32 cellular contexts compared by ENCODE assay signal in the genomic region with DNA sequence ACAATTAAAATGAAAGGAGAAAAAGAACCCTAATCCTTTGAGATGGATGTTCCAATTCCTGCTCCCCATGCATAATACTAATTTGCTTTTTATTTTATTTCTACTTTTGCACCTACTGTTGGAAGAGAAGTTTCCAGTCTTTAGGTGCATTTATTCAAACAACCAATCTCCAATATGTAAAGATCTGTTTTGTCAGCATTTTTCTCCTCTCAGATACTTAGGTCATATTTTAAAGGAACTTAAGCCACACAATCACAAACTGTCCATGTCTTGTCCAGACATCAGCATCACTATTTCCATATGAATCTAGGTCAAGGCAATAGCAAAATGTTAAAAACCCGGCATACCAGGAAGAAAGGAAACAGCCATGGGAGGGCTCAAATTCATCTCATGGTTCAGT.
"Had no signal": no experiment of that assay in that cellular context is flagged by ENCODE, and none has a peak within 500 bp of the region (broad histone marks: within the 10 kb centered on the region; RNA-seq: fewer than 3 reads in every experiment).

No MANE protein-coding gene starts in this region.

- DNase-seq: activated B cell treated with CpG ODN at 0.5 μM for 24 hours; activated CD4-positive, alpha-beta memory T cell treated with anti-CD3 and anti-CD28 coated beads for 36 hours; activated CD4-positive, alpha-beta T cell treated with anti-CD3 and anti-CD28 coated beads for 4 hours; activated CD4-positive, alpha-beta T cell treated with anti-CD3 and anti-CD28 coated beads, Interleukin-2, amount 10 ng/mL, durations not matched to agents 24 days and 14 days; activated CD4-positive, alpha-beta T cell treated with anti-CD3 and anti-CD28 coated beads, Interleukin-2, amount 50 U/mL, for 1 hour; activated CD4-positive, alpha-beta T cell treated with anti-CD3 and anti-CD28 coated beads, Interleukin-2, amount 50 U/mL, for 4 hours; activated CD4-positive, CD25-positive, alpha-beta regulatory T cell treated with anti-CD3 and anti-CD28 coated beads, Interleukin-2, amount 50 U/mL, for 72 hours; activated CD8-positive, alpha-beta memory T cell treated with anti-CD3 and anti-CD28 coated beads, Interleukin-2, amount 50 U/mL, for 4 hours; activated CD8-positive, alpha-beta T cell treated with anti-CD3 and anti-CD28 coated beads for 36 hours; activated effector memory CD4-positive, alpha-beta T cell treated with anti-CD3 and anti-CD28 coated beads, Interleukin-2, amount 50 U/mL, for 16 hours; activated gamma-delta T cell treated with Interleukin-2 at 50 U/mL for 16 hours; activated naive CD4-positive, alpha-beta T cell; activated naive CD4-positive, alpha-beta T cell treated with anti-CD3 and anti-CD28 coated beads for 36 hours; activated naive CD4-positive, alpha-beta T cell treated with anti-CD3 and anti-CD28 coated beads, Interleukin-2, amount 50 U/mL, for 16 hours; activated naive CD8-positive, alpha-beta T cell treated with anti-CD3 and anti-CD28 coated beads for 36 hours; activated T-cell treated with anti-CD3 and anti-CD28 coated beads for 4 hours; activated T-cell treated with anti-CD3 and anti-CD28 coated beads, Interleukin-2, amount 50 U/mL, for 1 hour; activated T-cell treated with anti-CD3 and anti-CD28 coated beads, Interleukin-2, amount 50 U/mL, for 4 hours; activated T-cell treated with anti-CD3 and anti-CD28 coated beads, Interleukin-2, amount 50 U/mL, for 72 hours; adrenal gland; amniotic stem cell; aorta; body of pancreas; brain microvascular endothelial cell; central memory CD4-positive, alpha-beta T cell; T-helper 17 cell had no signal

- H3K36me3 ChIP-seq: adrenal gland, brain microvascular endothelial cell, breast epithelium had no signal

- ATAC-seq: activated CD8-positive, alpha-beta T cell treated with anti-CD3 and anti-CD28 coated beads for 36 hours; activated naive CD4-positive, alpha-beta T cell treated with anti-CD3 and anti-CD28 coated beads, Interleukin-2, amount 50 U/mL, for 72 hours; activated T-cell treated with anti-CD3 and anti-CD28 coated beads, Interleukin-2, amount 50 U/mL, for 4 hours; activated T-cell treated with anti-CD3 and anti-CD28 coated beads, Interleukin-2, amount 50 U/mL, for 72 hours; activated T-helper 17 cell treated with anti-CD3 and anti-CD28 coated beads, Interleukin-2, amount 50 U/mL, for 72 hours; body of pancreas; T-helper 17 cell had no signal

- H3K27ac ChIP-seq: adrenal gland, body of pancreas, brain microvascular endothelial cell, breast epithelium, VCaP had no signal

- H3K9me3 ChIP-seq: adrenal gland, body of pancreas, breast epithelium had no signal

- FAIRE-seq: astrocyte, TTC549 had no signal

- H3K4me3 ChIP-seq: adrenal gland, body of pancreas, breast epithelium had no signal

- H3K4me1 ChIP-seq: adrenal gland, body of pancreas, breast epithelium had no signal

- H3K27me3 ChIP-seq: adrenal gland, body of pancreas, brain microvascular endothelial cell, breast epithelium had no signal
